ENCODE assay signal across 20 cellular contexts in genomic region chr10:58644311-58644710, GRCh38.
"Had no signal": no experiment of that assay in that cellular context is flagged by ENCODE, and none has a peak within 500 bp of the region (broad histone marks: within the 10 kb centered on the region; RNA-seq: fewer than 3 reads in every experiment).

No MANE protein-coding gene starts in this region.

- H3K27ac Mint-ChIP-seq: activated B cell treated with CpG ODN at 0.5 μM for 24 hours; activated CD4-positive, alpha-beta memory T cell treated with anti-CD3 and anti-CD28 coated beads, Interleukin-2, amount 10 ng/mL, durations not matched to agents 7 days and 5 days; activated CD8-positive, alpha-beta memory T cell treated with anti-CD3 and anti-CD28 coated beads, Interleukin-2, amount 10 ng/mL, durations not matched to agents 7 days and 5 days; activated naive CD8-positive, alpha-beta T cell treated with anti-CD3 and anti-CD28 coated beads for 36 hours; stimulated activated memory B cell treated with anti-CD40 and anti-IgM and Interleukin-4, amounts not matched to agents 10 μg/mL and 1 μg/mL and 100 μg/mL, for 72 hours had no signal

- H3K9me3 Mint-ChIP-seq: activated B cell treated with CpG ODN at 0.5 μM for 24 hours; activated CD4-positive, alpha-beta memory T cell treated with anti-CD3 and anti-CD28 coated beads, Interleukin-2, amount 10 ng/mL, durations not matched to agents 7 days and 5 days; activated naive CD8-positive, alpha-beta T cell treated with anti-CD3 and anti-CD28 coated beads for 36 hours; neural crest cell; stimulated activated memory B cell treated with anti-CD40 and anti-IgM and Interleukin-4, amounts not matched to agents 10 μg/mL and 1 μg/mL and 100 μg/mL, for 72 hours had no signal

- ATAC-seq: activated CD8-positive, alpha-beta memory T cell treated with anti-CD3 and anti-CD28 coated beads, Interleukin-2, amount 10 ng/mL, durations not matched to agents 7 days and 5 days; right lobe of liver; stimulated activated memory B cell treated with anti-CD40 and anti-IgM and Interleukin-4, amounts not matched to agents 10 μg/mL and 1 μg/mL and 100 μg/mL, for 72 hours; upper lobe of right lung had no signal

- H3K4me3 Mint-ChIP-seq: activated B cell treated with CpG ODN at 0.5 μM for 24 hours; activated CD4-positive, alpha-beta memory T cell treated with anti-CD3 and anti-CD28 coated beads, Interleukin-2, amount 10 ng/mL, durations not matched to agents 7 days and 5 days; activated CD8-positive, alpha-beta memory T cell treated with anti-CD3 and anti-CD28 coated beads, Interleukin-2, amount 10 ng/mL, durations not matched to agents 7 days and 5 days; activated naive CD8-positive, alpha-beta T cell treated with anti-CD3 and anti-CD28 coated beads for 36 hours; neural crest cell; stimulated activated memory B cell treated with anti-CD40 and anti-IgM and Interleukin-4, amounts not matched to agents 10 μg/mL and 1 μg/mL and 100 μg/mL, for 72 hours had no signal

- H3K9me3 ChIP-seq: esophagus muscularis mucosa, prostate gland, right lobe of liver, spleen, upper lobe of right lung had no signal

- H2AFZ ChIP-seq: hepatocyte had no signal

- H3K4me3 ChIP-seq: cardiac muscle cell, esophagus muscularis mucosa, hepatocyte, prostate gland, right lobe of liver, spleen, upper lobe of right lung had no signal

- H3K36me3 ChIP-seq: cardiac muscle cell, esophagus muscularis mucosa, prostate gland, right lobe of liver, spleen, upper lobe of right lung had no signal

- DNase-seq: activated B cell treated with CpG ODN at 0.5 μM for 24 hours; activated CD4-positive, alpha-beta memory T cell treated with anti-CD3 and anti-CD28 coated beads, Interleukin-2, amount 10 ng/mL, durations not matched to agents 7 days and 5 days; activated CD4-positive, alpha-beta T cell treated with anti-CD3 and anti-CD28 coated beads for 4 hours; activated CD8-positive, alpha-beta memory T cell treated with anti-CD3 and anti-CD28 coated beads, Interleukin-2, amount 10 ng/mL, durations not matched to agents 7 days and 5 days; activated naive CD8-positive, alpha-beta T cell treated with anti-CD3 and anti-CD28 coated beads for 36 hours; amniotic stem cell; dermis blood vessel endothelial cell; effector memory CD4-positive, alpha-beta T cell; right lobe of liver; spleen; stimulated activated CD4-positive, alpha-beta T cell treated with anti-CD3 and anti-CD28 coated beads, Interleukin-4, amount 100 ng/mL, for 4 hours; T-helper 9 cell; upper lobe of right lung had no signal

- H3K36me3 Mint-ChIP-seq: activated CD8-positive, alpha-beta memory T cell treated with anti-CD3 and anti-CD28 coated beads, Interleukin-2, amount 10 ng/mL, durations not matched to agents 7 days and 5 days; activated naive CD8-positive, alpha-beta T cell treated with anti-CD3 and anti-CD28 coated beads for 36 hours; stimulated activated memory B cell treated with anti-CD40 and anti-IgM and Interleukin-4, amounts not matched to agents 10 μg/mL and 1 μg/mL and 100 μg/mL, for 72 hours had no signal

- H3K4me1 ChIP-seq: prostate gland had no signal

- H3K27me3 ChIP-seq: cardiac muscle cell, esophagus muscularis mucosa, hepatocyte, right lobe of liver, spleen, upper lobe of right lung had no signal

- H3K27me3 Mint-ChIP-seq: activated B cell treated with CpG ODN at 0.5 μM for 24 hours; activated CD4-positive, alpha-beta memory T cell treated with anti-CD3 and anti-CD28 coated beads, Interleukin-2, amount 10 ng/mL, durations not matched to agents 7 days and 5 days; activated CD8-positive, alpha-beta memory T cell treated with anti-CD3 and anti-CD28 coated beads, Interleukin-2, amount 10 ng/mL, durations not matched to agents 7 days and 5 days; activated naive CD8-positive, alpha-beta T cell treated with anti-CD3 and anti-CD28 coated beads for 36 hours had no signal

- H3K4me2 ChIP-seq: hepatocyte had no signal

- H3K4me1 Mint-ChIP-seq: activated B cell treated with CpG ODN at 0.5 μM for 24 hours; activated CD4-positive, alpha-beta memory T cell treated with anti-CD3 and anti-CD28 coated beads, Interleukin-2, amount 10 ng/mL, durations not matched to agents 7 days and 5 days; activated CD8-positive, alpha-beta memory T cell treated with anti-CD3 and anti-CD28 coated beads, Interleukin-2, amount 10 ng/mL, durations not matched to agents 7 days and 5 days; activated naive CD8-positive, alpha-beta T cell treated with anti-CD3 and anti-CD28 coated beads for 36 hours; stimulated activated memory B cell treated with anti-CD40 and anti-IgM and Interleukin-4, amounts not matched to agents 10 μg/mL and 1 μg/mL and 100 μg/mL, for 72 hours had no signal

- FAIRE-seq: endothelial cell of umbilical vein had no signal

- H3K27ac ChIP-seq: cardiac muscle cell, hepatocyte, prostate gland, right lobe of liver, spleen, upper lobe of right lung had no signal
